ENCODE assay signal across 19 cellular contexts in genomic region chr20:52291109-52291508, GRCh38.
A peak's percentile ranks its signal among the peaks of the same experiment; 100 is the strongest.
DNase-seq lines count a peak whose midpoint lies in the region; ATAC-seq, FAIRE-seq and TF ChIP-seq lines count a peak whose summit lies in the region.
"Had no signal": no experiment of that assay in that cellular context is flagged by ENCODE, and none has a peak within 500 bp of the region (broad histone marks: within the 10 kb centered on the region; RNA-seq: fewer than 3 reads in every experiment).

No MANE protein-coding gene starts in this region.

- CTCF ChIA-PET in A673 (lab: Charles Lee), result no interaction called here
- CTCF ChIA-PET in K562 (lab: Yijun Ruan, JAX; ENCODE audit: low intra/inter-chr PET ratio), result no interaction called here

- no peak for TF ChIP-seq RAD21 in K562 (CRISPR knock-in tag; conservative IDR thresholded peaks at IDR 0.05 in 1 of 2, IDR thresholded peaks at IDR 0.05 in 1 of 2)

- 22% methylated on average over 9 of the region's 12 CpGs for WGBS in K562 (ENCODE audit: insufficient coverage, low coverage, missing lambda C conversion rate)

- H3K27ac ChIP-seq in A673 (ENCODE audit: low read depth, low read length, poor library complexity, severe bottlenecking) (peak overlapping the region; percentile 75), K562 (ENCODE audit: extremely low read depth, low read depth, low read length) (no peak overlapping the region)
- H3K27ac ChIP-seq: KMS-11, Peyer's patch had no signal

- in situ Hi-C loops in K562 (cut with MboI), result no loop called here

- no peaks in the 10 kb centered on the region for H3K79me2 ChIP-seq in K562 (ENCODE audit: control insufficient read depth, insufficient read depth, low read length)

- TF ChIP-seq EP300 in K562 (IDR thresholded peaks at IDR 0.05; ENCODE audit: low read length), result no peak

- H3K9me1 ChIP-seq in K562 (ENCODE audit: control insufficient read depth, insufficient read depth, low read length), result no peaks in the 10 kb centered on the region

- H3K27me3 ChIP-seq in A673 (replicated peaks; ENCODE audit: insufficient read depth, low read depth, low read length, poor library complexity), result no peaks in the 10 kb centered on the region
- H3K27me3 ChIP-seq in K562 (ENCODE audit: control insufficient read depth in 2 of 2, insufficient read depth in 2 of 2, low read length in 2 of 2), result no peaks in the 10 kb centered on the region
- H3K27me3 ChIP-seq: Peyer's patch had no signal

- no peak for TF ChIP-seq POLR2A in K562 (conservative IDR thresholded peaks at IDR 0.05)

- peaks cover 20% of the 10 kb centered on the region for H3K4me1 ChIP-seq in A673 (ENCODE audit: insufficient read depth, low read length, poor library complexity, severe bottlenecking)
- H3K4me1 ChIP-seq in K562 (replicated peaks in 1 of 2; ENCODE audit: control insufficient read depth in 2 of 2, insufficient read depth in 2 of 2, low read length in 2 of 2), result no peaks in the 10 kb centered on the region; a peak in 1 of 5 replicates
- H3K4me1 ChIP-seq: Peyer's patch had no signal

- no peak for FAIRE-seq in K562 (lab: Jason Lieb, UNC)
- FAIRE-seq: GM12892 had no signal

- H3K9ac ChIP-seq in K562 (ENCODE audit: insufficient read depth in 1 of 2, low read depth in 2 of 2, low read length in 2 of 2), result no peak overlapping the region
- H3K9ac ChIP-seq: KMS-11 had no signal

- intact Hi-C loops in A673 (cut with micrococcal nuclease; ENCODE audit: unreplicated experiment), result no loop called here
- intact Hi-C loops in K562 (cut with micrococcal nuclease), result no loop called here

- DNase-seq in A673 (ENCODE audit: low spot score), result peak; percentile 75
- DNase-seq in NCI-H2227 (lab: John Stamatoyannopoulos, UW; ENCODE audit: unreplicated experiment), result peak; percentile 58
- DNase-seq in K562 (ENCODE audit: extremely low read depth in 1 of 4, low spot score in 3 of 4), result peak in 1 of 4 experiments; percentile 7
- peak; percentile 19 to 43 for DNase-seq in lung microvascular endothelial cell (ENCODE audit: low read depth in 2 of 2)
- no peak for DNase-seq in omental fat pad (ENCODE audit: low spot score)
- no peak for DNase-seq in amniotic stem cell (lab: John Stamatoyannopoulos, UW)
- DNase-seq in middle frontal gyrus (ENCODE audit: extremely low spot score, low spot score), result no peak
- no peak for DNase-seq in DMS53 (lab: John Stamatoyannopoulos, UW)
- DNase-seq: CD4-positive, CD25-positive, alpha-beta regulatory T cell; DMS79 treated with DMSO at 0.1 percent for 48 hours; GDM1; GOT3; NCI-H1105; NCI-H1694 treated with DMSO at 0.1 percent for 48 hours; NCI-H82; Peyer's patch; SHP77 treated with DMSO at 0.1 percent for 48 hours had no signal

- peak overlapping the region; percentile 17; the same call in 1 of the 2 replicates for H2AFZ ChIP-seq in K562 (ENCODE audit: low read depth, low read length)

- H3K9me3 ChIP-seq in A673 (ENCODE audit: low read depth, low read length, poor library complexity, severe bottlenecking), result no peaks in the 10 kb centered on the region
- no peaks in the 10 kb centered on the region for H3K9me3 ChIP-seq in K562 (replicated peaks; ENCODE audit: control insufficient read depth, insufficient read depth, low read depth, low read length)

- H3K4me2 ChIP-seq in K562 (ENCODE audit: insufficient read depth, low read length), result no peak overlapping the region; the same call in 1 of the 2 replicates
- H3K4me2 ChIP-seq: KMS-11 had no signal

- peak; percentile 73 for ATAC-seq in K562
- ATAC-seq in omental fat pad (ENCODE audit: low FRiP score), result no peak

- BruUV-seq in A673 (replicated peaks; lab: Mats Ljungman, UMichigan) (no TSS peak), K562 (replicated peaks; lab: Mats Ljungman, UMichigan) (no TSS peak)

- TF ChIP-seq CTCF in A673 (conservative IDR thresholded peaks at IDR 0.05; ENCODE audit: low read depth, low read length) (no peak), K562 (IDR thresholded peaks at IDR 0.05 in 2 of 3, conservative IDR thresholded peaks at IDR 0.05 in 1 of 3; ENCODE audit: insufficient read depth in 2 of 3, low read depth in 1 of 3, low read length in 3 of 3) (no peak), omental fat pad (IDR thresholded peaks at IDR 0.05) (no peak)

- POLR2A ChIA-PET in A673 (lab: Charles Lee; ENCODE audit: low non-redundant PET) (interaction anchor here (0.8 kb wide), 1 partner anchor 9 kb away, joined by 5 read pairs; no protein-coding TSS in a partner anchor), K562 (lab: Yijun Ruan, JAX) (no interaction called here)

- no peak overlapping the region for H3K4me3 ChIP-seq in A673 (ENCODE audit: low read depth, low read length, poor library complexity, severe bottlenecking)
- no peak overlapping the region for H3K4me3 ChIP-seq in K562
- H3K4me3 ChIP-seq: Peyer's patch had no signal

- H4K20me1 ChIP-seq in K562 (replicated peaks; ENCODE audit: control insufficient read depth, insufficient read depth, low read length), result no peaks in the 10 kb centered on the region

- H3K36me3 ChIP-seq in A673 (ENCODE audit: insufficient read depth, low read length, poor library complexity, severe bottlenecking), result no peaks in the 10 kb centered on the region
- no peaks in the 10 kb centered on the region for H3K36me3 ChIP-seq in K562 (ENCODE audit: control insufficient read depth, insufficient read depth, low read length)
- H3K36me3 ChIP-seq: Peyer's patch had no signal

TF ChIP-seq in K562, 482 proteins besides CTCF, POLR2A, EP300 and RAD21 (continues in another document):
- no peak for TF ChIP-seq ZBTB43 (CRISPR knock-in tag; IDR thresholded peaks at IDR 0.05)
- no peak for TF ChIP-seq SRSF3 (IDR thresholded peaks at IDR 0.05; ENCODE audit: insufficient read depth, low read length)
- no peak for TF ChIP-seq DEAF1 (CRISPR knock-in tag; IDR thresholded peaks at IDR 0.05)
- no peak for TF ChIP-seq NFRKB (IDR thresholded peaks at IDR 0.05; ENCODE audit: low read depth)
- TF ChIP-seq HSF4 (CRISPR knock-in tag; IDR thresholded peaks at IDR 0.05; ENCODE audit: borderline replicate concordance), result no peak
- no peak for TF ChIP-seq IFI16 (CRISPR knock-in tag; IDR thresholded peaks at IDR 0.05)
- TF ChIP-seq RBM15 (IDR thresholded peaks at IDR 0.05; ENCODE audit: insufficient read depth, low read length), result no peak
- TF ChIP-seq TCF15 (CRISPR knock-in tag; IDR thresholded peaks at IDR 0.05), result no peak
- no peak for TF ChIP-seq PTTG1 (tag; IDR thresholded peaks at IDR 0.05; ENCODE audit: low read depth)
- peak; percentile 65 for TF ChIP-seq MEIS2 (IDR thresholded peaks at IDR 0.05; ENCODE audit: partially characterized antibody)
- TF ChIP-seq JUND (IDR thresholded peaks at IDR 0.05; ENCODE audit: borderline replicate concordance, low read depth, low read length), result no peak
- TF ChIP-seq JUND (tag; IDR thresholded peaks at IDR 0.05; ENCODE audit: borderline replicate concordance, low read depth, low read length), result no peak
- no peak for TF ChIP-seq MEF2D (tag; conservative IDR thresholded peaks at IDR 0.05; ENCODE audit: low read depth)
- TF ChIP-seq TCFL5 (CRISPR knock-in tag; conservative IDR thresholded peaks at IDR 0.05), result no peak
- TF ChIP-seq ATF2 (CRISPR knock-in tag; IDR thresholded peaks at IDR 0.05), result no peak
- TF ChIP-seq SREBF1 (IDR thresholded peaks at IDR 0.05; ENCODE audit: borderline replicate concordance, low read depth, low read length), result no peak
- TF ChIP-seq FOXA3 (CRISPR knock-in tag; conservative IDR thresholded peaks at IDR 0.05 in 1 of 2, IDR thresholded peaks at IDR 0.05 in 1 of 2), result no peak
- no peak for TF ChIP-seq ZNF511 (CRISPR knock-in tag; IDR thresholded peaks at IDR 0.05)
- TF ChIP-seq OTX1 (CRISPR knock-in tag; IDR thresholded peaks at IDR 0.05), result no peak

Comparison
In these comparisons a context has a peak if more than half of its experiments do, and no peak if none do; other contexts are left out.
1. DNase-seq: peak in A673 (single experiment), NCI-H2227 (single experiment) and lung microvascular endothelial cell (2 of 2); none in omental fat pad (single experiment), amniotic stem cell (single experiment), middle frontal gyrus (single experiment) and DMS53 (single experiment).